11 cellular contexts compared by ENCODE assay signal in the genomic region with DNA sequence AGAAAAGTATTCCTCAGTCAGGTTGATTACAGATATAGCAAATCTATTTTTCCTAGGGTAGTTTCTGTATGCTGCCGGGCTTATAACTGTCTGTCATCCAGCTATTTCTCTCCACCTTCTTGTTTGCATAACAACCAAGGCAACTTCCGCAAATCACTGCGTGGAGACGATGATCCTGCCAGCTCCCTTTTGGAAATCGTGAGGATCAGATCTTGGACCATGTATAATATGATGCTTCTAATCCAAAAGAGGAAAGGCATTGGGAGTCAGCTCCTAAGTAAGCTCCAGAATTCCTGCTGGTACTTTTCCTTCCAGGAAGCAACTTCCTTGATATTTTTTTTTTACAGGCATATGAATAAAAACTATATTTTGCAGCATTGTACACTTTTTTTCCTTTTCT. TPM values are rescaled to one million over a fixed set of nuclear protein-coding genes. Genes with fewer than 3 reads are reported as not detected.
DNase-seq lines count a peak whose midpoint lies in the region; TF ChIP-seq lines count a peak whose summit lies in the region.
"Had no signal": no experiment of that assay in that cellular context is flagged by ENCODE, and none has a peak within 500 bp of the region (broad histone marks: within the 10 kb centered on the region; RNA-seq: fewer than 3 reads in every experiment).

No MANE protein-coding gene starts in this region.

- POLR2A ChIA-PET in PC-9 (lab: Charles Lee; ENCODE audit: unreplicated experiment), result no interaction called here

- peak overlapping the region; percentile 62 for H3K4me3 ChIP-seq in AG10803 (ENCODE audit: low read length)
- peak overlapping the region; percentile 65 for H3K4me3 ChIP-seq in SK-N-MC
- peak overlapping the region; percentile 45 for H3K4me3 ChIP-seq in fibroblast of villous mesenchyme (ENCODE audit: low read depth, low read length)
- peak overlapping the region; percentile 26 for H3K4me3 ChIP-seq in neuron (ENCODE audit: low read length)
- H3K4me3 ChIP-seq in PC-9, result no peak overlapping the region

- H3K9me2 ChIP-seq in PC-9 (ENCODE audit: insufficient read depth), result no peaks in the 10 kb centered on the region

- no peaks in the 10 kb centered on the region for H4K20me1 ChIP-seq in PC-9 (ENCODE audit: insufficient read depth)

- no peak for TF ChIP-seq CTCF in AG10803 (conservative IDR thresholded peaks at IDR 0.05; ENCODE audit: low read length)
- TF ChIP-seq CTCF in fibroblast of villous mesenchyme (IDR thresholded peaks at IDR 0.05; ENCODE audit: insufficient read depth, low read depth, low read length), result no peak
- TF ChIP-seq CTCF in PC-9 (conservative IDR thresholded peaks at IDR 0.05), result no peak

- H3K27ac ChIP-seq in SK-N-MC, result no peak overlapping the region
- no peak overlapping the region for H3K27ac ChIP-seq in PC-9
- H3K27ac ChIP-seq: KMS-11 had no signal

- peaks cover 7% of the 10 kb centered on the region for H3K4me1 ChIP-seq in neuron (ENCODE audit: insufficient read depth, low read length)
- H3K4me1 ChIP-seq in PC-9 (replicated peaks; ENCODE audit: insufficient read depth), result no peaks in the 10 kb centered on the region

- no peaks in the 10 kb centered on the region for H3F3A ChIP-seq in PC-9 (ENCODE audit: insufficient read depth, low read depth)

- no TSS peak for BruUV-seq in PC-9 (replicated peaks; lab: Mats Ljungman, UMichigan)

- H3K9me3 ChIP-seq in SK-N-MC (ENCODE audit: low read depth, low read length) (no peaks in the 10 kb centered on the region), neuron (ENCODE audit: low read length) (no peaks in the 10 kb centered on the region), PC-9 (ENCODE audit: insufficient read depth, low read depth) (no peaks in the 10 kb centered on the region)

- H3K36me3 ChIP-seq in SK-N-MC (ENCODE audit: insufficient read depth, low read length) (no peaks in the 10 kb centered on the region), neuron (ENCODE audit: insufficient read depth, low read length) (no peaks in the 10 kb centered on the region), PC-9 (ENCODE audit: low read depth) (no peaks in the 10 kb centered on the region)

- H3K27me3 ChIP-seq in neuron (ENCODE audit: insufficient read depth, low read length) (no peaks in the 10 kb centered on the region), PC-9 (ENCODE audit: insufficient read depth, low read depth) (no peaks in the 10 kb centered on the region)

- TF ChIP-seq POLR2A in erythroblast (IDR thresholded peaks at IDR 0.05; ENCODE audit: low read length), result no peak

- intact Hi-C loops in PC-9 (cut with micrococcal nuclease; ENCODE audit: unreplicated experiment), result no loop called here

- no peak overlapping the region for H3K4me2 ChIP-seq in PC-9
- H3K4me2 ChIP-seq: KMS-11 had no signal

- H3K79me2 ChIP-seq in PC-9 (ENCODE audit: low read depth), result no peaks in the 10 kb centered on the region

- CTCF ChIA-PET in PC-9 (lab: Charles Lee), result no interaction called here

- DNase-seq in AG10803 (ENCODE audit: low read depth) (peak; percentile 45), SK-N-MC (ENCODE audit: low read depth, low spot score) (no peak), fibroblast of villous mesenchyme (ENCODE audit: low read depth) (peak; percentile 29), SW480 (ENCODE audit: low spot score) (no peak), PC-9 (no peak), erythroblast (lab: John Stamatoyannopoulos, UW) (no peak), NCI-H2171 treated with DMSO at 0.1 percent for 48 hours (lab: John Stamatoyannopoulos, UW) (no peak)
- DNase-seq: activated CD4-positive, alpha-beta memory T cell treated with anti-CD3 and anti-CD28 coated beads, Interleukin-2, amount 10 ng/mL, durations not matched to agents 7 days and 5 days; cerebellar nuclear complex had no signal

- H3K9ac ChIP-seq in SK-N-MC (ENCODE audit: insufficient read length), result no peak overlapping the region
- H3K9ac ChIP-seq: KMS-11 had no signal

- peak overlapping the region; percentile 37 for H2AFZ ChIP-seq in neuron (ENCODE audit: low read depth, low read length)
- no peak overlapping the region; the same call in 1 of the 2 replicates for H2AFZ ChIP-seq in PC-9

RNA-seq across cellular contexts. Expression of a gene that starts 0.4 kb away (rescaled TPM):
- total RNA-seq in fibroblast of villous mesenchyme, result 63.9 and 78.0 TPM in 2 replicates
- total RNA-seq in PC-9 (2021), result not detected in 2 replicates
- total RNA-seq: activated CD4-positive, alpha-beta memory T cell treated with anti-CD3 and anti-CD28 coated beads, Interleukin-2, amount 10 ng/mL, durations not matched to agents 7 days and 5 days had no signal

Comparison
In these comparisons a context has a peak if more than half of its experiments do, and no peak if none do; other contexts are left out.
1. DNase-seq: peak in AG10803 (single experiment) and fibroblast of villous mesenchyme (single experiment); none in SK-N-MC (single experiment), SW480 (single experiment), PC-9 (0 of 2), erythroblast (0 of 2) and NCI-H2171 treated with DMSO at 0.1 percent for 48 hours (single experiment).
2. RNA of a gene that starts 0.4 kb away (total RNA-seq): 63.9 to 78.0 TPM in fibroblast of villous mesenchyme; not detected in PC-9; every median in the first group is over 10 times any median in the second.